Comparison of ENCODE assay signal across 13 cellular contexts in the genomic region with DNA sequence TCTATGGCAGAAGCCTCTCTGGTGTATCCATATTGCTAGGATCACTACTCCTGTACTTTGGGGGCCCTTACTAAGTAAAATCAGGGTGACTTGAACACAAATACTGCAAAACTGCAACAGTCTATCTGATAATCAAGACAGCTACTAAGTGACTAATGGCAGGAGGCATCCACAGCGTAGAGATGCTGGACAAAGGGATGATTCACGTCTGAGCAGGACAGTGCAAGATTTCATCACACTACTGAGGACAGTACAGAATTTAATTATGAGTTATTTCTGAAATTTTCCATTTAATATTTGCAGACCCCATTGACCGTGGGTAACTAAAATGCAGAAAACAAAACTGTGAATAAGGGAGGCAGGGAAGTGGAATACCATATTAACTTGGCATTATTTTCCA. TPM values are rescaled to one million over a fixed set of nuclear protein-coding genes. Genes with fewer than 3 reads are reported as not detected.
DNase-seq lines count a peak whose midpoint lies in the region; ATAC-seq and TF ChIP-seq lines count a peak whose summit lies in the region.
"Had no signal": no experiment of that assay in that cellular context is flagged by ENCODE, and none has a peak within 500 bp of the region (broad histone marks: within the 10 kb centered on the region; RNA-seq: fewer than 3 reads in every experiment).

No MANE protein-coding gene starts in this region.

- BruUV-seq in HCT116 (replicated peaks; lab: Mats Ljungman, UMichigan), result no TSS peak

- no peak overlapping the region for H3K4me3 ChIP-seq in HCT116 (replicated peaks in 1 of 2; ENCODE audit: low read depth in 1 of 2, low read length in 2 of 2)
- H3K4me3 ChIP-seq: GM23338, pancreas, suprapubic skin had no signal

- no peak overlapping the region for H3K9ac ChIP-seq in HCT116 (ENCODE audit: low read length)

- TF ChIP-seq RAD21 in HCT116 (IDR thresholded peaks at IDR 0.05; ENCODE audit: low read depth), result no peak

- H4K20me1 ChIP-seq in HCT116 (ENCODE audit: insufficient read depth), result no peaks in the 10 kb centered on the region

- H3K4me1 ChIP-seq in HCT116 (ENCODE audit: control insufficient read depth in 1 of 2, insufficient read depth in 2 of 2, low read length in 2 of 2), result peaks cover 2 to 10% of the 10 kb centered on the region in 2 experiments; a peak in 1 of 4 replicates
- H3K4me1 ChIP-seq: pancreas, suprapubic skin had no signal

- intact Hi-C loops in HCT116 (cut with micrococcal nuclease), result no loop called here

- POLR2A ChIA-PET in HCT116 (lab: Charles Lee), result interaction anchor here (0.6 kb wide), 1 partner anchor 493 kb away, joined by 3 read pairs; no protein-coding TSS in a partner anchor

- H3K27me3 ChIP-seq in HCT116 (ENCODE audit: insufficient read depth, low read length), result no peaks in the 10 kb centered on the region
- H3K27me3 ChIP-seq: pancreas, suprapubic skin had no signal

- CTCF ChIA-PET in HCT116 (lab: Charles Lee), result no interaction called here

- H3K9me3 ChIP-seq in HCT116 (ENCODE audit: control insufficient read depth in 1 of 2, insufficient read depth in 1 of 2, low read depth in 1 of 2, low read length in 2 of 2), result no peaks in the 10 kb centered on the region
- H3K9me3 ChIP-seq: pancreas, suprapubic skin had no signal

- peaks cover 74% of the 10 kb centered on the region for H3K79me2 ChIP-seq in HCT116 (ENCODE audit: insufficient read depth, low read length)

- ATAC-seq in HCT116 (peak; percentile 78), GM21423 (IDR thresholded peaks at IDR 0.05; ENCODE audit: unreplicated experiment) (no peak)
- ATAC-seq: GM23338 had no signal

- no peak overlapping the region for H2AFZ ChIP-seq in HCT116 (ENCODE audit: low read depth, low read length, poor library complexity, severe bottlenecking)
- H2AFZ ChIP-seq: GM23338 had no signal

- TF ChIP-seq POLR2A in HCT116 (IDR thresholded peaks at IDR 0.05; ENCODE audit: borderline replicate concordance, extremely low read depth, insufficient read depth, insufficient read length), result no peak

- no peaks in the 10 kb centered on the region for H3K9me2 ChIP-seq in HCT116 (ENCODE audit: insufficient read depth)

- H3K36me3 ChIP-seq in HCT116 (ENCODE audit: control insufficient read depth in 1 of 2, insufficient read depth in 2 of 2, low read length in 2 of 2), result no peaks in the 10 kb centered on the region
- H3K36me3 ChIP-seq: pancreas, suprapubic skin had no signal

- H3K27ac ChIP-seq in HCT116 (ENCODE audit: low read depth, low read length) (no peak overlapping the region), substantia nigra (ENCODE audit: low read depth, low read length, poor library complexity, severe bottlenecking) (peak overlapping the region; percentile 13)
- H3K27ac ChIP-seq: pancreas, suprapubic skin had no signal

- DNase-seq in HCT116 (ENCODE audit: low read depth, low spot score) (peak; percentile 15), amniotic epithelial cell (ENCODE audit: low read depth) (peak; percentile 87), glomerular visceral epithelial cell (ENCODE audit: extremely low spot score) (peak; percentile 56), substantia nigra (lab: John Stamatoyannopoulos, UW) (peak in 9 of 49 donors; percentile 1 to 23 (median 3)), NCI-H748 treated with DMSO at 0.1 percent for 48 hours (lab: John Stamatoyannopoulos, UW) (no peak), NCI-H446 (lab: John Stamatoyannopoulos, UW) (no peak)
- DNase-seq: activated naive CD8-positive, alpha-beta T cell treated with anti-CD3 and anti-CD28 coated beads, Interleukin-2, amount 10 ng/mL, durations not matched to agents 7 days and 5 days; Karpas-422; NCI-H524 treated with DMSO at 0.1 percent for 48 hours; pancreas had no signal

- RAD21 ChIA-PET in HCT116 (lab: Charles Lee; ENCODE audit: low non-redundant PET in 1 of 2, low total read pairs in 2 of 2, uncharacterized antibody in 2 of 2, unreplicated experiment in 2 of 2), result no interaction called here

- H3K4me2 ChIP-seq in HCT116 (ENCODE audit: low read length), result peak overlapping the region; percentile 12; the same call in 1 of the 2 replicates
- H3K4me2 ChIP-seq: GM23338 had no signal

- TF ChIP-seq CTCF in HCT116 (IDR thresholded peaks at IDR 0.05 in 2 of 3, conservative IDR thresholded peaks at IDR 0.05 in 1 of 3; ENCODE audit: borderline replicate concordance in 1 of 3, insufficient read depth in 1 of 3, low read depth in 2 of 3, low read length in 2 of 3), result no peak

TF ChIP-seq in HCT116, 20 proteins besides CTCF, POLR2A, EP300 and RAD21:
- TF ChIP-seq, protein P1, sequence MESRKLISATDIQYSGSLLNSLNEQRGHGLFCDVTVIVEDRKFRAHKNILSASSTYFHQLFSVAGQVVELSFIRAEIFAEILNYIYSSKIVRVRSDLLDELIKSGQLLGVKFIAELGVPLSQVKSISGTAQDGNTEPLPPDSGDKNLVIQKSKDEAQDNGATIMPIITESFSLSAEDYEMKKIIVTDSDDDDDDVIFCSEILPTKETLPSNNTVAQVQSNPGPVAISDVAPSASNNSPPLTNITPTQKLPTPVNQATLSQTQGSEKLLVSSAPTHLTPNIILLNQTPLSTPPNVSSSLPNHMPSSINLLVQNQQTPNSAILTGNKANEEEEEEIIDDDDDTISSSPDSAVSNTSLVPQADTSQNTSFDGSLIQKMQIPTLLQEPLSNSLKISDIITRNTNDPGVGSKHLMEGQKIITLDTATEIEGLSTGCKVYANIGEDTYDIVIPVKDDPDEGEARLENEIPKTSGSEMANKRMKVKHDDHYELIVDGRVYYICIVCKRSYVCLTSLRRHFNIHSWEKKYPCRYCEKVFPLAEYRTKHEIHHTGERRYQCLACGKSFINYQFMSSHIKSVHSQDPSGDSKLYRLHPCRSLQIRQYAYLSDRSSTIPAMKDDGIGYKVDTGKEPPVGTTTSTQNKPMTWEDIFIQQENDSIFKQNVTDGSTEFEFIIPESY (IDR thresholded peaks at IDR 0.05; ENCODE audit: extremely low read depth, insufficient replicate concordance, low read length), result no peak
- TF ChIP-seq SP1 (IDR thresholded peaks at IDR 0.05; ENCODE audit: low read depth) (peak; percentile 27; the same call in 1 of the 2 replicates), TCF7L2 (IDR thresholded peaks at IDR 0.05; ENCODE audit: borderline replicate concordance, extremely low read depth, insufficient read depth, insufficient read length) (no peak), FOSL1 (IDR thresholded peaks at IDR 0.05; ENCODE audit: low read depth) (peak; percentile 56), SIN3A (IDR thresholded peaks at IDR 0.05; ENCODE audit: low read depth) (no peak), ZFX (IDR thresholded peaks at IDR 0.05) (no peak), ZNF274 (IDR thresholded peaks at IDR 0.05; ENCODE audit: low read depth, low read length) (no peak), CEBPB (IDR thresholded peaks at IDR 0.05; ENCODE audit: low read depth) (peak; percentile 77), EZH2phosphoT487 (IDR thresholded peaks at IDR 0.05; ENCODE audit: borderline replicate concordance) (no peak), YY1 (IDR thresholded peaks at IDR 0.05; ENCODE audit: extremely low read depth, insufficient replicate concordance, low read depth, low read length) (no peak), CBX3 (IDR thresholded peaks at IDR 0.05; ENCODE audit: low read depth) (no peak), POLR2AphosphoS5 (IDR thresholded peaks at IDR 0.05; ENCODE audit: low read depth, low read length) (no peak), EZH2 (IDR thresholded peaks at IDR 0.05) (no peak), EGR1 (IDR thresholded peaks at IDR 0.05; ENCODE audit: low read depth) (no peak), SRF (IDR thresholded peaks at IDR 0.05; ENCODE audit: low read depth) (no peak), ELF1 (IDR thresholded peaks at IDR 0.05; ENCODE audit: borderline replicate concordance, low read depth) (no peak), JUND (IDR thresholded peaks at IDR 0.05) (peak; percentile 33; the same call in 1 of the 2 replicates)
- TF ChIP-seq, protein P2, sequence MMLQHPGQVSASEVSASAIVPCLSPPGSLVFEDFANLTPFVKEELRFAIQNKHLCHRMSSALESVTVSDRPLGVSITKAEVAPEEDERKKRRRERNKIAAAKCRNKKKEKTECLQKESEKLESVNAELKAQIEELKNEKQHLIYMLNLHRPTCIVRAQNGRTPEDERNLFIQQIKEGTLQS (IDR thresholded peaks at IDR 0.05), result no peak
- TF ChIP-seq, protein P3, sequence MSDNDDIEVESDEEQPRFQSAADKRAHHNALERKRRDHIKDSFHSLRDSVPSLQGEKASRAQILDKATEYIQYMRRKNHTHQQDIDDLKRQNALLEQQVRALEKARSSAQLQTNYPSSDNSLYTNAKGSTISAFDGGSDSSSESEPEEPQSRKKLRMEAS (IDR thresholded peaks at IDR 0.05), result no peak
- TF ChIP-seq, protein P4, sequence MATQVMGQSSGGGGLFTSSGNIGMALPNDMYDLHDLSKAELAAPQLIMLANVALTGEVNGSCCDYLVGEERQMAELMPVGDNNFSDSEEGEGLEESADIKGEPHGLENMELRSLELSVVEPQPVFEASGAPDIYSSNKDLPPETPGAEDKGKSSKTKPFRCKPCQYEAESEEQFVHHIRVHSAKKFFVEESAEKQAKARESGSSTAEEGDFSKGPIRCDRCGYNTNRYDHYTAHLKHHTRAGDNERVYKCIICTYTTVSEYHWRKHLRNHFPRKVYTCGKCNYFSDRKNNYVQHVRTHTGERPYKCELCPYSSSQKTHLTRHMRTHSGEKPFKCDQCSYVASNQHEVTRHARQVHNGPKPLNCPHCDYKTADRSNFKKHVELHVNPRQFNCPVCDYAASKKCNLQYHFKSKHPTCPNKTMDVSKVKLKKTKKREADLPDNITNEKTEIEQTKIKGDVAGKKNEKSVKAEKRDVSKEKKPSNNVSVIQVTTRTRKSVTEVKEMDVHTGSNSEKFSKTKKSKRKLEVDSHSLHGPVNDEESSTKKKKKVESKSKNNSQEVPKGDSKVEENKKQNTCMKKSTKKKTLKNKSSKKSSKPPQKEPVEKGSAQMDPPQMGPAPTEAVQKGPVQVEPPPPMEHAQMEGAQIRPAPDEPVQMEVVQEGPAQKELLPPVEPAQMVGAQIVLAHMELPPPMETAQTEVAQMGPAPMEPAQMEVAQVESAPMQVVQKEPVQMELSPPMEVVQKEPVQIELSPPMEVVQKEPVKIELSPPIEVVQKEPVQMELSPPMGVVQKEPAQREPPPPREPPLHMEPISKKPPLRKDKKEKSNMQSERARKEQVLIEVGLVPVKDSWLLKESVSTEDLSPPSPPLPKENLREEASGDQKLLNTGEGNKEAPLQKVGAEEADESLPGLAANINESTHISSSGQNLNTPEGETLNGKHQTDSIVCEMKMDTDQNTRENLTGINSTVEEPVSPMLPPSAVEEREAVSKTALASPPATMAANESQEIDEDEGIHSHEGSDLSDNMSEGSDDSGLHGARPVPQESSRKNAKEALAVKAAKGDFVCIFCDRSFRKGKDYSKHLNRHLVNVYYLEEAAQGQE (IDR thresholded peaks at IDR 0.05; ENCODE audit: low read depth), result no peak

RNA-seq across cellular contexts. Expression of a gene that starts 10.4 kb away (rescaled TPM):
- 36.1 TPM for total RNA-seq in HCT116 (2021; ENCODE audit: unreplicated experiment)
- polyA plus RNA-seq in HCT116 (2012), result 9.8 and 15.2 TPM in 2 replicates

RNA-seq across cellular contexts. Expression of a gene that starts 46.9 kb away (rescaled TPM):
- 21.4 TPM for total RNA-seq in HCT116 (2021; ENCODE audit: unreplicated experiment)
- polyA plus RNA-seq in HCT116 (2012), result 23.5 and 23.6 TPM in 2 replicates

Comparison
In these comparisons a context has a peak if more than half of its experiments do, and no peak if none do; other contexts are left out.
1. DNase-seq: peak in HCT116 (single experiment), amniotic epithelial cell (single experiment) and glomerular visceral epithelial cell (single experiment); none in NCI-H748 treated with DMSO at 0.1 percent for 48 hours (single experiment) and NCI-H446 (0 of 2).